ENCODE assay signal across 9 cellular contexts in the genomic region with DNA sequence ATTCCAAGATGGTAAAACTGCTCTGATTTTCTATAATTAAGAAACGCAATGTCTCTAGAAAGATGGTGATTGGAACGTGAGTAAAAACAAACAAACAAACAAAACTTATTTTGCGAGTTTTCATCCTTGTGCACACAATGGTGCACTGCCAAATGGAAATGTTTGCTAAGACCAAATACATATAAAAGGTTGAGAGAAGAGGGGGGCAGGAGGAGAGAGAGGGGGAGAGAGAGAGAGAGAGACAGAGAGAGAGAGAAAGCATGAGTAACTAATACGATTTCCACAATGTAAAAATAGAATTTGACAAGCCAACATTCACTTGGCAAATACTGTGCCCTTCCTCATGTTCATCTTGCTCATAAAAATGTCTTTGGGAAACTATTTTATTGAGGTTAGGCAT.
"Had no signal": no experiment of that assay in that cellular context is flagged by ENCODE, and none has a peak within 500 bp of the region (broad histone marks: within the 10 kb centered on the region; RNA-seq: fewer than 3 reads in every experiment).

No MANE protein-coding gene starts in this region.

- H3K27me3 Mint-ChIP-seq: IgD-negative memory B cell had no signal

- H3K27ac ChIP-seq: HL-60, KMS-11 had no signal

- H3K4me1 ChIP-seq: HAP-1 had no signal

- H3K4me3 Mint-ChIP-seq: GM23338, HFFc6, IgD-negative memory B cell had no signal

- H3K4me1 Mint-ChIP-seq: GM23338, IgD-negative memory B cell had no signal

- H3K9me3 ChIP-seq: HAP-1 had no signal

- DNase-seq: H7, HFFc6, Karpas-422, KBM-7 had no signal

- H3K4me3 ChIP-seq: GM23338, HAP-1 had no signal

- H3K36me3 ChIP-seq: HAP-1 had no signal

- H3K27ac Mint-ChIP-seq: GM23338, HFFc6, IgD-negative memory B cell had no signal
